Comparison of ENCODE assay signal across 23 cellular contexts in genomic region chr6:137852811-137853210, GRCh38. TPM values are rescaled to one million over a fixed set of nuclear protein-coding genes. Genes with fewer than 3 reads are reported as not detected.
DNase-seq lines count a peak whose midpoint lies in the region; ATAC-seq, FAIRE-seq and TF ChIP-seq lines count a peak whose summit lies in the region.
"Had no signal": no experiment of that assay in that cellular context is flagged by ENCODE, and none has a peak within 500 bp of the region (broad histone marks: within the 10 kb centered on the region; RNA-seq: fewer than 3 reads in every experiment).

No MANE protein-coding gene starts in this region.

- DNase-seq in Karpas-422: peak; percentile 70
- DNase-seq in K562 (ENCODE audit: extremely low read depth in 1 of 4, low spot score in 3 of 4): no peak
- no peak for DNase-seq in mesenchymal stem cell
- DNase-seq in caudate nucleus (lab: John Stamatoyannopoulos, UW): no peak
- DNase-seq in erythroblast (lab: John Stamatoyannopoulos, UW): no peak
- DNase-seq in NCI-H2081 (lab: John Stamatoyannopoulos, UW): no peak
- DNase-seq: C1 segment of cervical spinal cord; Calu3; CD8-positive, alpha-beta T cell; DMS153; Kasumi-1; MM.1S; NCI-H1092; NCI-H1436; NCI-H1930; NCI-H2227 treated with DMSO at 0.1 percent for 48 hours; NCI-H510A; NK-92 treated with Interleukin-12 subunit alpha and Interleukin-12 subunit beta, amount 100 ng/mL, for 24 hours; Right ventricle myocardium superior; SW 1271 had no signal

- H2AFZ ChIP-seq in Karpas-422 (ENCODE audit: low read length): peak overlapping the region; percentile 84; the same call in 1 of the 2 replicates
- H2AFZ ChIP-seq in K562 (ENCODE audit: low read depth, low read length): 0 out of 2 replicates have a peak overlapping the region, but pooled peaks have one; percentile 22
- no peak overlapping the region for H2AFZ ChIP-seq in mesenchymal stem cell (ENCODE audit: low read depth, low read length)

- no peak overlapping the region for H3K4me3 ChIP-seq in BLaER1 treated with 17β-estradiol and CSF1 and Interleukin-3, amounts not matched to agents 10 nM and 100 nM
- H3K4me3 ChIP-seq in Karpas-422 (ENCODE audit: low read length) (peak overlapping the region; percentile 38), K562 (no peak overlapping the region), mesenchymal stem cell (ENCODE audit: insufficient read depth in 1 of 2, low read depth in 1 of 2, low read length in 2 of 2) (no peak overlapping the region)

- no peak for TF ChIP-seq RAD21 in K562 (CRISPR knock-in tag; conservative IDR thresholded peaks at IDR 0.05 in 1 of 2, IDR thresholded peaks at IDR 0.05 in 1 of 2)

- POLR2A ChIA-PET in K562 (lab: Yijun Ruan, JAX): no interaction called here

- no peak for FAIRE-seq in K562 (lab: Jason Lieb, UNC)
- FAIRE-seq: G401.6 had no signal

- H2BK12ac ChIP-seq in mesenchymal stem cell (ENCODE audit: low read length in 2 of 2): no peak overlapping the region

- intact Hi-C loops in K562 (cut with micrococcal nuclease): no loop called here

- no peak overlapping the region for H4K8ac ChIP-seq in mesenchymal stem cell (ENCODE audit: low read length)

- peaks cover 0 to 37% (median 29%) of the 10 kb centered on the region in 11 experiments; a peak in 20 of 22 replicates for H3K36me3 ChIP-seq in BLaER1 treated with 17β-estradiol and CSF1 and Interleukin-3, amounts not matched to agents 10 nM and 100 nM
- H3K36me3 ChIP-seq in Karpas-422 (ENCODE audit: insufficient read depth, low read length) (no peaks in the 10 kb centered on the region), K562 (ENCODE audit: control insufficient read depth, insufficient read depth, low read length) (peaks cover 4% of the 10 kb centered on the region; the same call in 1 of the 3 replicates), mesenchymal stem cell (ENCODE audit: control insufficient read depth in 1 of 2, insufficient read depth in 2 of 2, low read depth in 1 of 2, low read length in 2 of 2) (no peaks in the 10 kb centered on the region)

- CTCF ChIA-PET in K562 (lab: Yijun Ruan, JAX; ENCODE audit: low intra/inter-chr PET ratio): no interaction called here

- ATAC-seq in K562: no peak
- ATAC-seq in GM21737 (IDR thresholded peaks at IDR 0.05; ENCODE audit: unreplicated experiment): no peak
- ATAC-seq: CD8-positive, alpha-beta T cell had no signal

- in situ Hi-C loops in K562 (cut with MboI): no loop called here

- H3K79me2 ChIP-seq in Karpas-422 (ENCODE audit: low read length): no peaks in the 10 kb centered on the region
- H3K79me2 ChIP-seq in K562 (ENCODE audit: control insufficient read depth, insufficient read depth, low read length): no peaks in the 10 kb centered on the region

- no TSS peak for BruUV-seq in K562 (replicated peaks; lab: Mats Ljungman, UMichigan)

- no peaks in the 10 kb centered on the region for H3K9me1 ChIP-seq in K562 (ENCODE audit: control insufficient read depth, insufficient read depth, low read length)

- H3K27me3 ChIP-seq in BLaER1 treated with 17β-estradiol and CSF1 and Interleukin-3, amounts not matched to agents 10 nM and 100 nM: no peaks in the 10 kb centered on the region
- H3K27me3 ChIP-seq in Karpas-422 (ENCODE audit: low read length) (no peaks in the 10 kb centered on the region), K562 (ENCODE audit: control insufficient read depth in 2 of 2, insufficient read depth in 2 of 2, low read length in 2 of 2) (no peaks in the 10 kb centered on the region), mesenchymal stem cell (ENCODE audit: control insufficient read depth in 1 of 2, insufficient read depth in 1 of 2, low read length in 2 of 2) (no peaks in the 10 kb centered on the region)

- 80% methylated on average over 1 of the region's 1 CpG for WGBS in K562 (ENCODE audit: insufficient coverage, low coverage, missing lambda C conversion rate)
- WGBS in mesenchymal stem cell: 100% methylated on average over 1 of the region's 1 CpG

- H3K23ac ChIP-seq in mesenchymal stem cell (ENCODE audit: low read length in 2 of 2): no peak overlapping the region

- no peak overlapping the region for H2BK120ac ChIP-seq in mesenchymal stem cell (ENCODE audit: low read depth, low read length)

- H2BK5ac ChIP-seq in mesenchymal stem cell (ENCODE audit: low read depth, low read length, poor library complexity, severe bottlenecking): no peak overlapping the region

- peak overlapping the region in 9 of 11 experiments; percentile 14 to 50 (median 23); a peak in 13 of 22 replicates for H3K4me2 ChIP-seq in BLaER1 treated with 17β-estradiol and CSF1 and Interleukin-3, amounts not matched to agents 10 nM and 100 nM
- peak overlapping the region; percentile 70 for H3K4me2 ChIP-seq in Karpas-422 (ENCODE audit: low read depth, low read length, poor library complexity, severe bottlenecking)
- H3K4me2 ChIP-seq in K562 (ENCODE audit: insufficient read depth, low read length): no peak overlapping the region
- H3K4me2 ChIP-seq in mesenchymal stem cell (ENCODE audit: low read length, poor library complexity, severe bottlenecking): no peak overlapping the region

- H3K27ac ChIP-seq in BLaER1 treated with 17β-estradiol and CSF1 and Interleukin-3, amounts not matched to agents 10 nM and 100 nM: peak overlapping the region in 1 of 11 experiments; percentile 9; a peak in 1 of 22 replicates
- peak overlapping the region; percentile 55 for H3K27ac ChIP-seq in Karpas-422 (ENCODE audit: low read length)
- no peak overlapping the region for H3K27ac ChIP-seq in K562 (ENCODE audit: extremely low read depth, low read depth, low read length)
- H3K27ac ChIP-seq in mesenchymal stem cell (ENCODE audit: low read length, poor library complexity, severe bottlenecking): no peak overlapping the region
- no peak overlapping the region for H3K27ac ChIP-seq in caudate nucleus (ENCODE audit: low read depth, low read length)

- no peak overlapping the region for H3K4ac ChIP-seq in mesenchymal stem cell (ENCODE audit: low read depth in 1 of 2, low read length in 2 of 2)

- no peak overlapping the region for H4K91ac ChIP-seq in mesenchymal stem cell (ENCODE audit: low read length)

- H3K9me2 ChIP-seq in Karpas-422 (replicated peaks; ENCODE audit: insufficient read depth, low read length): no peaks in the 10 kb centered on the region

- no peak overlapping the region for H2AK5ac ChIP-seq in mesenchymal stem cell (ENCODE audit: low read length, severe bottlenecking)

- H3K9ac ChIP-seq in BLaER1 treated with 17β-estradiol and CSF1 and Interleukin-3, amounts not matched to agents 10 nM and 100 nM: no peak overlapping the region
- H3K9ac ChIP-seq in Karpas-422 (ENCODE audit: low read length) (peak overlapping the region; percentile 18; the same call in 1 of the 2 replicates), K562 (ENCODE audit: insufficient read depth in 1 of 2, low read depth in 2 of 2, low read length in 2 of 2) (no peak overlapping the region), mesenchymal stem cell (ENCODE audit: low read length) (peak overlapping the region; percentile 32)

- peaks cover 16 to 34% (median 28%) of the 10 kb centered on the region in 11 experiments for H3K9me3 ChIP-seq in BLaER1 treated with 17β-estradiol and CSF1 and Interleukin-3, amounts not matched to agents 10 nM and 100 nM (replicated peaks in 1 of 11)
- H3K9me3 ChIP-seq in Karpas-422 (ENCODE audit: low read length) (no peaks in the 10 kb centered on the region), K562 (replicated peaks; ENCODE audit: control insufficient read depth, insufficient read depth, low read depth, low read length) (peaks cover 17% of the 10 kb centered on the region), mesenchymal stem cell (ENCODE audit: control insufficient read depth, low read length) (no peaks in the 10 kb centered on the region)

- TF ChIP-seq EP300 in K562 (IDR thresholded peaks at IDR 0.05; ENCODE audit: low read length): no peak

- no peak overlapping the region for H3K14ac ChIP-seq in mesenchymal stem cell (ENCODE audit: low read length in 2 of 2)

- H3K4me1 ChIP-seq in BLaER1 treated with 17β-estradiol and CSF1 and Interleukin-3, amounts not matched to agents 10 nM and 100 nM: peaks cover 24 to 45% (median 34%) of the 10 kb centered on the region in 10 experiments
- peaks cover 46% of the 10 kb centered on the region for H3K4me1 ChIP-seq in Karpas-422 (ENCODE audit: low read length)
- peaks cover 7 to 31% of the 10 kb centered on the region in 2 experiments; a peak in 3 of 5 replicates for H3K4me1 ChIP-seq in K562 (replicated peaks in 1 of 2; ENCODE audit: control insufficient read depth in 2 of 2, insufficient read depth in 2 of 2, low read length in 2 of 2)
- peaks cover 2% of the 10 kb centered on the region for H3K4me1 ChIP-seq in mesenchymal stem cell (ENCODE audit: control insufficient read depth, insufficient read depth, low read depth, low read length)

- no peak overlapping the region for H3K18ac ChIP-seq in mesenchymal stem cell (ENCODE audit: low read depth in 1 of 2, low read length in 2 of 2)

- H4K20me1 ChIP-seq in BLaER1 treated with 17β-estradiol and CSF1 and Interleukin-3, amounts not matched to agents 10 nM and 100 nM: no peaks in the 10 kb centered on the region
- H4K20me1 ChIP-seq in Karpas-422 (ENCODE audit: insufficient read depth, low read depth, low read length): no peaks in the 10 kb centered on the region
- H4K20me1 ChIP-seq in K562 (replicated peaks; ENCODE audit: control insufficient read depth, insufficient read depth, low read length): no peaks in the 10 kb centered on the region

- TF ChIP-seq POLR2A in K562 (conservative IDR thresholded peaks at IDR 0.05): no peak
- TF ChIP-seq POLR2A in erythroblast (IDR thresholded peaks at IDR 0.05; ENCODE audit: low read length): no peak

- no peaks in the 10 kb centered on the region for H3K79me1 ChIP-seq in mesenchymal stem cell (replicated peaks; ENCODE audit: low read length, poor library complexity, severe bottlenecking)

- TF ChIP-seq CTCF in K562 (IDR thresholded peaks at IDR 0.05 in 2 of 3, conservative IDR thresholded peaks at IDR 0.05 in 1 of 3; ENCODE audit: insufficient read depth in 2 of 3, low read depth in 1 of 3, low read length in 3 of 3): no peak

- no peak overlapping the region for H2BK15ac ChIP-seq in mesenchymal stem cell (ENCODE audit: low read depth, poor library complexity, severe bottlenecking)

RNA-seq across cellular contexts. Expression of gene TNFAIP3, which starts 14.2 kb away (rescaled TPM):
- total RNA-seq in Karpas-422 (2014; rRNA removed; shearing (Covaris generic); ENCODE audit: low replicate concordance): 0.72 and 0.75 TPM in 2 replicates
- total RNA-seq in K562 (2011; cell fraction: chromatin; rRNA removed; ENCODE audit: low replicate concordance): 14.3 and 18.6 TPM in 2 replicates
- total RNA-seq in K562 (2011; cell fraction: nucleolus; rRNA removed): 8.0 and 9.1 TPM in 2 replicates
- total RNA-seq in K562 (2011; cell fraction: nucleoplasm; rRNA removed): 10.2 and 11.3 TPM in 2 replicates
- total RNA-seq in K562 (2014; rRNA removed) (5.9 and 6.2 TPM in 2 replicates), K562 (2014; rRNA removed; fragmentation: Illumina TruSeq; extraction: Trizol) (6.5 and 6.9 TPM in 2 replicates), K562 (2015; rRNA removed; fragmentation: Illumina TruSeq; extraction: Trizol) (4.6 TPM in 2 replicates), K562 (2021) (12.5 and 17.0 TPM in 2 replicates)
- polyA plus RNA-seq in K562 (2011; rRNA removed) (6.4 and 11.8 TPM in 2 replicates), K562 (2014; fragmentation: Illumina TruSeq; extraction: Trizol) (9.8 and 11.5 TPM in 2 replicates), K562 (2014; fragmentation: Nextera tagmentation; extraction: Ambion mirVana) (1 to 10 TPM in 1 of 2 experiments, under 1 TPM in 1; 0.79 to 1.3 TPM), K562 (2014; rRNA removed) (9.2 and 9.5 TPM in 2 replicates)
- polyA plus RNA-seq in K562 (2011; cell fraction: cytosol; rRNA removed): 2.5 and 5.0 TPM in 2 replicates
- polyA plus RNA-seq in K562 (2011; cell fraction: nucleus; rRNA removed): 21.1 and 33.6 TPM in 2 replicates
- 5.7 and 26.6 TPM in 2 replicates for polyA plus RNA-seq in K562 (2012)
- 5.4 and 11.3 TPM in 2 replicates for polyA minus RNA-seq in K562 (2011; rRNA and poly(A)+ RNA removed)
- 2.9 and 4.6 TPM in 2 replicates for polyA minus RNA-seq in K562 (2011; cell fraction: cytosol; rRNA and poly(A)+ RNA removed)
- 6.7 and 20.5 TPM in 2 replicates for polyA minus RNA-seq in K562 (2011; cell fraction: nucleus; rRNA and poly(A)+ RNA removed)
- 8.2 TPM for polyA plus RNA-seq in mesenchymal stem cell (2013, experiment 1 of 2)
- polyA plus RNA-seq in mesenchymal stem cell (2013, experiment 2 of 2): 7.2 TPM

Comparison
In these comparisons a context has a peak if more than half of its experiments do, and no peak if none do; other contexts are left out.
1. H3K4me2 ChIP-seq: peak in BLaER1 treated with 17β-estradiol and CSF1 and Interleukin-3, amounts not matched to agents 10 nM and 100 nM (9 of 11) and Karpas-422 (single experiment); none in K562 (single experiment) and mesenchymal stem cell (single experiment).
2. H3K9ac ChIP-seq: peak in Karpas-422 (single experiment) and mesenchymal stem cell (single experiment); none in BLaER1 treated with 17β-estradiol and CSF1 and Interleukin-3, amounts not matched to agents 10 nM and 100 nM (0 of 11) and K562 (0 of 2).